In genomic region chr17:75160211-75160610, GRCh38 we compare ENCODE assay signal across 1 cellular context.
TF ChIP-seq lines count a peak whose summit lies in the region.

No MANE protein-coding gene starts in this region.

TF ChIP-seq in endothelial cell of umbilical vein, 7 proteins besides CTCF, POLR2A, EP300 and RAD21:
- TF ChIP-seq GATA2 (IDR thresholded peaks at IDR 0.05; ENCODE audit: insufficient read depth, insufficient read length, low read depth, low read length) (no peak), FOS (IDR thresholded peaks at IDR 0.05; ENCODE audit: borderline replicate concordance, insufficient read depth, low read length) (no peak), MYC (IDR thresholded peaks at IDR 0.05; ENCODE audit: low read depth, low read length) (no peak), EZH2 (IDR thresholded peaks at IDR 0.05; ENCODE audit: borderline replicate concordance, low read depth, low read length, severe bottlenecking) (no peak), POLR2AphosphoS5 (IDR thresholded peaks at IDR 0.05; ENCODE audit: insufficient read depth, low read depth, low read length) (no peak), JUN (IDR thresholded peaks at IDR 0.05; ENCODE audit: borderline replicate concordance, insufficient read depth, insufficient read length, low read depth) (no peak)
- TF ChIP-seq, protein P1, sequence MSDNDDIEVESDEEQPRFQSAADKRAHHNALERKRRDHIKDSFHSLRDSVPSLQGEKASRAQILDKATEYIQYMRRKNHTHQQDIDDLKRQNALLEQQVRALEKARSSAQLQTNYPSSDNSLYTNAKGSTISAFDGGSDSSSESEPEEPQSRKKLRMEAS (IDR thresholded peaks at IDR 0.05; ENCODE audit: insufficient read depth, insufficient read length): no peak
